8 cellular contexts compared by ENCODE assay signal in genomic region chr22:24146190-24146616, GRCh38. TPM values are rescaled to one million over a fixed set of nuclear protein-coding genes. Genes with fewer than 3 reads are reported as not detected.
DNase-seq lines count a peak whose midpoint lies in the region; ATAC-seq, FAIRE-seq and TF ChIP-seq lines count a peak whose summit lies in the region.

No MANE protein-coding gene starts in this region.

- H3K4me3 Mint-ChIP-seq in dendritic cell treated with granulocyte-macrophage colony-stimulating factor and Interleukin-4, amounts not matched to agents 40 ng/mL and 50 ng/mL, for 4 days = peak overlapping the region; percentile 17
- no peak overlapping the region for H3K4me3 Mint-ChIP-seq in mesothelial cell of epicardium

- no peak for TF ChIP-seq CTCF in mesothelial cell of epicardium (IDR thresholded peaks at IDR 0.05; ENCODE audit: unreplicated experiment)

- intact Hi-C loops in dendritic cell treated with granulocyte-macrophage colony-stimulating factor and Interleukin-4, amounts not matched to agents 40 ng/mL and 50 ng/mL, for 4 days (cut with micrococcal nuclease) = no loop called here

- H3K27ac Mint-ChIP-seq in dendritic cell treated with granulocyte-macrophage colony-stimulating factor and Interleukin-4, amounts not matched to agents 40 ng/mL and 50 ng/mL, for 4 days = peak overlapping the region; percentile 74
- peak overlapping the region; percentile 93 for H3K27ac Mint-ChIP-seq in mesothelial cell of epicardium

- FAIRE-seq in urothelium cell line (lab: Jason Lieb, UNC) = peak; percentile 92

- ATAC-seq in HG03521 (IDR thresholded peaks at IDR 0.05; ENCODE audit: unreplicated experiment) (peak; percentile 54), GM18520 (IDR thresholded peaks at IDR 0.05; ENCODE audit: unreplicated experiment) (no peak)

- DNase-seq in stimulated activated CD4-positive, alpha-beta T cell treated with anti-CD3 and anti-CD28 coated beads, Interleukin-15, amount 100 ng/mL, for 24 hours = peak; percentile 29
- no peak for DNase-seq in stimulated activated CD4-positive, alpha-beta T cell treated with anti-CD3 and anti-CD28 coated beads, Interleukin-2, amount 100 ng/mL, for 24 hours
- DNase-seq in SHP77 treated with DMSO at 0.1 percent for 48 hours (lab: John Stamatoyannopoulos, UW) = peak; percentile 88
- no peak for DNase-seq in mesothelial cell of epicardium (ENCODE audit: low spot score in 2 of 2, unreplicated experiment in 2 of 2)
- peak; percentile 84 for DNase-seq in urothelium cell line (ENCODE audit: low spot score)

- peaks cover 83% of the 10 kb centered on the region for H3K4me1 Mint-ChIP-seq in dendritic cell treated with granulocyte-macrophage colony-stimulating factor and Interleukin-4, amounts not matched to agents 40 ng/mL and 50 ng/mL, for 4 days (ENCODE audit: low read depth)
- H3K4me1 Mint-ChIP-seq in mesothelial cell of epicardium = peaks cover 32% of the 10 kb centered on the region

- H3K9me3 Mint-ChIP-seq in dendritic cell treated with granulocyte-macrophage colony-stimulating factor and Interleukin-4, amounts not matched to agents 40 ng/mL and 50 ng/mL, for 4 days = no peaks in the 10 kb centered on the region
- H3K9me3 Mint-ChIP-seq in mesothelial cell of epicardium = no peaks in the 10 kb centered on the region

- peaks cover 80% of the 10 kb centered on the region for H3K36me3 Mint-ChIP-seq in dendritic cell treated with granulocyte-macrophage colony-stimulating factor and Interleukin-4, amounts not matched to agents 40 ng/mL and 50 ng/mL, for 4 days (ENCODE audit: low read depth)
- peaks cover 2% of the 10 kb centered on the region for H3K36me3 Mint-ChIP-seq in mesothelial cell of epicardium

- no peaks in the 10 kb centered on the region for H3K27me3 Mint-ChIP-seq in dendritic cell treated with granulocyte-macrophage colony-stimulating factor and Interleukin-4, amounts not matched to agents 40 ng/mL and 50 ng/mL, for 4 days
- H3K27me3 Mint-ChIP-seq in mesothelial cell of epicardium (ENCODE audit: low read depth) = no peaks in the 10 kb centered on the region

RNA-seq across cellular contexts. Expression of gene SUSD2, which starts 35.1 kb away (rescaled TPM):
- 0.91 to 1.4 TPM (median 1.2 TPM) in 3 replicates for total RNA-seq in mesothelial cell of epicardium

Comparison
In these comparisons a context has a peak if more than half of its experiments do, and no peak if none do; other contexts are left out.
1. DNase-seq: peak in stimulated activated CD4-positive, alpha-beta T cell treated with anti-CD3 and anti-CD28 coated beads, Interleukin-15, amount 100 ng/mL, for 24 hours (single experiment), SHP77 treated with DMSO at 0.1 percent for 48 hours (single experiment) and urothelium cell line (single experiment); none in stimulated activated CD4-positive, alpha-beta T cell treated with anti-CD3 and anti-CD28 coated beads, Interleukin-2, amount 100 ng/mL, for 24 hours (0 of 2) and mesothelial cell of epicardium (0 of 2).